Comparison of ENCODE assay signal across 17 cellular contexts in genomic region chr2:226720948-226721347, GRCh38.
"Had no signal": no experiment of that assay in that cellular context is flagged by ENCODE, and none has a peak within 500 bp of the region (broad histone marks: within the 10 kb centered on the region; RNA-seq: fewer than 3 reads in every experiment).

No MANE protein-coding gene starts in this region.

- H3K9me3 ChIP-seq: gastrocnemius medialis, left ventricle myocardium inferior, ovary, sigmoid colon, spleen, thoracic aorta had no signal

- H3K4me3 Mint-ChIP-seq: activated CD4-positive, alpha-beta T cell treated with anti-CD3 and anti-CD28 coated beads, Interleukin-2, amount 10 ng/mL, durations not matched to agents 24 days and 14 days; activated naive CD8-positive, alpha-beta T cell treated with anti-CD3 and anti-CD28 coated beads, Interleukin-2, amount 10 ng/mL, durations not matched to agents 7 days and 5 days; memory B cell; natural killer cell treated with Interleukin-12 subunit alpha and Interleukin-12 subunit beta and Interleukin-15 and Interleukin-18, amount 100 ng/mL, for 72 hours; T-helper 2 cell treated with Interferon-gamma antibody and Interleukin-4, amounts not matched to agents 5 μg/mL and 100 μg/mL, for 36 hours had no signal

- DNase-seq: activated CD4-positive, alpha-beta T cell treated with anti-CD3 and anti-CD28 coated beads, Interleukin-2, amount 10 ng/mL, durations not matched to agents 24 days and 14 days; activated CD4-positive, CD25-positive, alpha-beta regulatory T cell; activated gamma-delta T cell treated with Interleukin-2 at 50 U/mL for 16 hours; activated naive CD8-positive, alpha-beta T cell treated with anti-CD3 and anti-CD28 coated beads, Interleukin-2, amount 10 ng/mL, durations not matched to agents 7 days and 5 days; anterior cingulate cortex; brain microvascular endothelial cell; cerebellar nuclear complex; effector memory CD4-positive, alpha-beta T cell; spleen had no signal

- H3K27ac ChIP-seq: brain microvascular endothelial cell, gastrocnemius medialis, left ventricle myocardium inferior, ovary, sigmoid colon, spleen, thoracic aorta had no signal

- H3K27ac Mint-ChIP-seq: activated CD4-positive, alpha-beta T cell treated with anti-CD3 and anti-CD28 coated beads, Interleukin-2, amount 10 ng/mL, durations not matched to agents 24 days and 14 days; activated naive CD8-positive, alpha-beta T cell treated with anti-CD3 and anti-CD28 coated beads, Interleukin-2, amount 10 ng/mL, durations not matched to agents 7 days and 5 days; memory B cell; natural killer cell treated with Interleukin-12 subunit alpha and Interleukin-12 subunit beta and Interleukin-15 and Interleukin-18, amount 100 ng/mL, for 72 hours; T-helper 2 cell treated with Interferon-gamma antibody and Interleukin-4, amounts not matched to agents 5 μg/mL and 100 μg/mL, for 36 hours had no signal

- H3K27me3 ChIP-seq: brain microvascular endothelial cell, gastrocnemius medialis, ovary, sigmoid colon had no signal

- H3K9me3 Mint-ChIP-seq: activated CD4-positive, alpha-beta T cell treated with anti-CD3 and anti-CD28 coated beads, Interleukin-2, amount 10 ng/mL, durations not matched to agents 24 days and 14 days; activated naive CD8-positive, alpha-beta T cell treated with anti-CD3 and anti-CD28 coated beads, Interleukin-2, amount 10 ng/mL, durations not matched to agents 7 days and 5 days; memory B cell; natural killer cell treated with Interleukin-12 subunit alpha and Interleukin-12 subunit beta and Interleukin-15 and Interleukin-18, amount 100 ng/mL, for 72 hours; T-helper 2 cell treated with Interferon-gamma antibody and Interleukin-4, amounts not matched to agents 5 μg/mL and 100 μg/mL, for 36 hours had no signal

- H3K4me3 ChIP-seq: gastrocnemius medialis, left ventricle myocardium inferior, ovary, sigmoid colon, spleen, thoracic aorta had no signal

- H3K36me3 ChIP-seq: brain microvascular endothelial cell, gastrocnemius medialis, left ventricle myocardium inferior, ovary, sigmoid colon, spleen, thoracic aorta had no signal

- H3K36me3 Mint-ChIP-seq: activated naive CD8-positive, alpha-beta T cell treated with anti-CD3 and anti-CD28 coated beads, Interleukin-2, amount 10 ng/mL, durations not matched to agents 7 days and 5 days; memory B cell; natural killer cell treated with Interleukin-12 subunit alpha and Interleukin-12 subunit beta and Interleukin-15 and Interleukin-18, amount 100 ng/mL, for 72 hours had no signal

- ATAC-seq: gastrocnemius medialis; natural killer cell treated with Interleukin-12 subunit alpha and Interleukin-12 subunit beta and Interleukin-15 and Interleukin-18, amount 100 ng/mL, for 72 hours had no signal
